ENCODE assay signal across 28 cellular contexts in the genomic region with DNA sequence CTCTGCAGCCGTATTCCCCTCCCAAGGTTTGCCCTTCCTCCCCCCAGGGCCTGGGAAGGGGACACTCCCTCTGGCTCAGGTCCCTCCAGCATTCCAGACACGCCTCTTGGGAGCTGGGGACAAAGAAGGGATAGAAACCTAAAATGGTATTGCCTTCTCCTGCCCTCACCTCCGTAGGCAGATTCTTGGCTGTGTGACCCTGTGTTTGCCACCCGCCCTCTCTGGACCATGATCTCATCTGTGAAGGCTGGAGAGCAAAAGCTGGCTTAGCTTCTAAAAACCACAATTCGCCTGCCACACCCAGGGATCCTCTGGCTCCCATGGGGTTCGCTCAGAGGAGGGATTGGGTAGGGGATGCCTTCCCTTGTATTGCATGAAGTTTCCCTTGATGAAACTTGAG. TPM values are rescaled to one million over a fixed set of nuclear protein-coding genes. Genes with fewer than 3 reads are reported as not detected.
DNase-seq lines count a peak whose midpoint lies in the region; ATAC-seq, FAIRE-seq and TF ChIP-seq lines count a peak whose summit lies in the region.
"Had no signal": no experiment of that assay in that cellular context is flagged by ENCODE, and none has a peak within 500 bp of the region (broad histone marks: within the 10 kb centered on the region; RNA-seq: fewer than 3 reads in every experiment).

No MANE protein-coding gene starts in this region.

- peak; percentile 37 for FAIRE-seq in urothelium cell line (lab: Jason Lieb, UNC)
- FAIRE-seq: G401.6, islet of Langerhans had no signal

- no peak overlapping the region for H3K4me3 Mint-ChIP-seq in activated naive CD4-positive, alpha-beta T cell treated with anti-CD3 and anti-CD28 coated beads, Interleukin-2, amount 10 ng/mL, durations not matched to agents 7 days and 5 days
- H3K4me3 Mint-ChIP-seq in activated T-helper 1 cell treated with anti-CD3 and anti-CD28 coated beads, Interleukin-12 subunit alpha, Interleukin-12 subunit beta, Interleukin-2, Interleukin-4 antibody, amounts not matched to agents 30 ng/mL and 10 ng/mL and 1 ng/mL, durations not matched to agents 14 hours and 24 hours and 36 hours, result no peak overlapping the region
- no peak overlapping the region for H3K4me3 Mint-ChIP-seq in nephron progenitor cell
- H3K4me3 Mint-ChIP-seq: central memory CD8-positive, alpha-beta T cell had no signal

- ATAC-seq in activated naive CD4-positive, alpha-beta T cell treated with anti-CD3 and anti-CD28 coated beads, Interleukin-2, amount 50 U/mL, for 72 hours, result no peak
- ATAC-seq in foreskin keratinocyte (peak; percentile 10), HG03108 (IDR thresholded peaks at IDR 0.05; ENCODE audit: unreplicated experiment) (no peak)

- H3K4me1 ChIP-seq in foreskin keratinocyte, result peaks cover 11% of the 10 kb centered on the region

- no peaks in the 10 kb centered on the region for H3K27me3 ChIP-seq in foreskin keratinocyte
- H3K27me3 ChIP-seq: right lobe of liver, tibial nerve had no signal

- H3K36me3 Mint-ChIP-seq in activated naive CD4-positive, alpha-beta T cell treated with anti-CD3 and anti-CD28 coated beads, Interleukin-2, amount 10 ng/mL, durations not matched to agents 7 days and 5 days, result peaks cover 55% of the 10 kb centered on the region
- H3K36me3 Mint-ChIP-seq in activated naive CD4-positive, alpha-beta T cell treated with anti-CD3 and anti-CD28 coated beads, Interleukin-2, amount 50 U/mL, for 72 hours, result no peaks in the 10 kb centered on the region
- H3K36me3 Mint-ChIP-seq in activated T-helper 1 cell treated with anti-CD3 and anti-CD28 coated beads, Interleukin-12 subunit alpha, Interleukin-12 subunit beta, Interleukin-2, Interleukin-4 antibody, amounts not matched to agents 30 ng/mL and 10 ng/mL and 1 ng/mL, durations not matched to agents 14 hours and 24 hours and 36 hours (ENCODE audit: low read depth), result peaks cover 25% of the 10 kb centered on the region
- H3K36me3 Mint-ChIP-seq in nephron progenitor cell (ENCODE audit: low read depth), result no peaks in the 10 kb centered on the region

- intact Hi-C loops in activated T-helper 1 cell treated with anti-CD3 and anti-CD28 coated beads, Interleukin-12 subunit alpha, Interleukin-12 subunit beta, Interleukin-2, Interleukin-4 antibody, amounts not matched to agents 30 ng/mL and 10 ng/mL and 1 ng/mL, durations not matched to agents 14 hours and 24 hours and 36 hours (cut with micrococcal nuclease), result no loop called here

- no peak for DNase-seq in activated naive CD4-positive, alpha-beta T cell treated with anti-CD3 and anti-CD28 coated beads, Interleukin-2, amount 10 ng/mL, durations not matched to agents 7 days and 5 days
- DNase-seq in activated naive CD4-positive, alpha-beta T cell treated with anti-CD3 and anti-CD28 coated beads, Interleukin-2, amount 50 U/mL, for 72 hours (ENCODE audit: low spot score in 2 of 2), result no peak
- no peak for DNase-seq in activated T-helper 1 cell treated with anti-CD3 and anti-CD28 coated beads, Interleukin-12 subunit alpha, Interleukin-12 subunit beta, Interleukin-2, Interleukin-4 antibody, amounts not matched to agents 30 ng/mL and 10 ng/mL and 1 ng/mL, durations not matched to agents 14 hours and 24 hours and 36 hours (ENCODE audit: low spot score)
- DNase-seq in foreskin keratinocyte, result no peak
- DNase-seq in urothelium cell line (ENCODE audit: low spot score), result peak; percentile 40
- no peak for DNase-seq in nephron progenitor cell
- DNase-seq in RPMI8226, result no peak
- DNase-seq: activated CD4-positive, alpha-beta T cell treated with anti-CD3 and anti-CD28 coated beads, Interleukin-2, amount 50 U/mL, for 1 hour; activated naive CD4-positive, alpha-beta T cell; activated T-cell treated with anti-CD3 and anti-CD28 coated beads for 4 hours; anterior cingulate cortex; effector CD4-positive, alpha-beta T cell; H7; KBM-7; NCI-H1092 treated with DMSO at 0.1 percent for 48 hours; NCI-H2081 treated with DMSO at 0.1 percent for 48 hours; NCI-H510A treated with DMSO at 0.1 percent for 48 hours; right lobe of liver; stimulated activated naive CD4-positive, alpha-beta T cell had no signal

- TF ChIP-seq CTCF in foreskin keratinocyte (conservative IDR thresholded peaks at IDR 0.05) (no peak), nephron progenitor cell (IDR thresholded peaks at IDR 0.05) (no peak)

- peaks cover 94% of the 10 kb centered on the region for H3K4me1 Mint-ChIP-seq in activated naive CD4-positive, alpha-beta T cell treated with anti-CD3 and anti-CD28 coated beads, Interleukin-2, amount 10 ng/mL, durations not matched to agents 7 days and 5 days
- H3K4me1 Mint-ChIP-seq in activated T-helper 1 cell treated with anti-CD3 and anti-CD28 coated beads, Interleukin-12 subunit alpha, Interleukin-12 subunit beta, Interleukin-2, Interleukin-4 antibody, amounts not matched to agents 30 ng/mL and 10 ng/mL and 1 ng/mL, durations not matched to agents 14 hours and 24 hours and 36 hours (ENCODE audit: low read depth), result peaks cover 51% of the 10 kb centered on the region
- peaks cover 61% of the 10 kb centered on the region for H3K4me1 Mint-ChIP-seq in nephron progenitor cell

- CTCF ChIA-PET in activated naive CD4-positive, alpha-beta T cell treated with anti-CD3 and anti-CD28 coated beads, Interleukin-2, amount 10 ng/mL, durations not matched to agents 7 days and 5 days (lab: Charles Lee), result interaction anchor here (0.6 to 1.4 kb wide), 3 partner anchors 9 to 547 kb away, joined by 3 to 6 read pairs (median 4); no protein-coding TSS in a partner anchor

- H3K27ac ChIP-seq in foreskin keratinocyte, result no peak overlapping the region
- H3K27ac ChIP-seq: 22Rv1, right lobe of liver had no signal

- H3K9me3 Mint-ChIP-seq in activated naive CD4-positive, alpha-beta T cell treated with anti-CD3 and anti-CD28 coated beads, Interleukin-2, amount 10 ng/mL, durations not matched to agents 7 days and 5 days, result no peaks in the 10 kb centered on the region
- H3K9me3 Mint-ChIP-seq in activated naive CD4-positive, alpha-beta T cell treated with anti-CD3 and anti-CD28 coated beads, Interleukin-2, amount 50 U/mL, for 72 hours, result no peaks in the 10 kb centered on the region
- no peaks in the 10 kb centered on the region for H3K9me3 Mint-ChIP-seq in activated T-helper 1 cell treated with anti-CD3 and anti-CD28 coated beads, Interleukin-12 subunit alpha, Interleukin-12 subunit beta, Interleukin-2, Interleukin-4 antibody, amounts not matched to agents 30 ng/mL and 10 ng/mL and 1 ng/mL, durations not matched to agents 14 hours and 24 hours and 36 hours
- H3K9me3 Mint-ChIP-seq in nephron progenitor cell, result no peaks in the 10 kb centered on the region
- H3K9me3 Mint-ChIP-seq: central memory CD8-positive, alpha-beta T cell had no signal

- no peaks in the 10 kb centered on the region for H3K27me3 Mint-ChIP-seq in activated naive CD4-positive, alpha-beta T cell treated with anti-CD3 and anti-CD28 coated beads, Interleukin-2, amount 10 ng/mL, durations not matched to agents 7 days and 5 days
- no peaks in the 10 kb centered on the region for H3K27me3 Mint-ChIP-seq in activated T-helper 1 cell treated with anti-CD3 and anti-CD28 coated beads, Interleukin-12 subunit alpha, Interleukin-12 subunit beta, Interleukin-2, Interleukin-4 antibody, amounts not matched to agents 30 ng/mL and 10 ng/mL and 1 ng/mL, durations not matched to agents 14 hours and 24 hours and 36 hours (ENCODE audit: insufficient read depth)
- H3K27me3 Mint-ChIP-seq in nephron progenitor cell (ENCODE audit: low read depth, poor library complexity), result peaks cover 19% of the 10 kb centered on the region
- H3K27me3 Mint-ChIP-seq: central memory CD8-positive, alpha-beta T cell had no signal

- H3K27ac Mint-ChIP-seq in activated naive CD4-positive, alpha-beta T cell treated with anti-CD3 and anti-CD28 coated beads, Interleukin-2, amount 10 ng/mL, durations not matched to agents 7 days and 5 days, result peak overlapping the region; percentile 24
- peak overlapping the region in 1 of 2 donors; percentile 21 for H3K27ac Mint-ChIP-seq in activated naive CD4-positive, alpha-beta T cell treated with anti-CD3 and anti-CD28 coated beads, Interleukin-2, amount 50 U/mL, for 72 hours
- peak overlapping the region; percentile 45 for H3K27ac Mint-ChIP-seq in activated T-helper 1 cell treated with anti-CD3 and anti-CD28 coated beads, Interleukin-12 subunit alpha, Interleukin-12 subunit beta, Interleukin-2, Interleukin-4 antibody, amounts not matched to agents 30 ng/mL and 10 ng/mL and 1 ng/mL, durations not matched to agents 14 hours and 24 hours and 36 hours
- H3K27ac Mint-ChIP-seq in nephron progenitor cell, result no peak overlapping the region

RNA-seq across cellular contexts. Expression of a gene that starts 7.7 kb away (rescaled TPM):
- 10 to 100 TPM in 1 of 2 donors, 1 to 10 TPM in 1; 3.8 to 36.8 TPM for total RNA-seq in activated naive CD4-positive, alpha-beta T cell treated with anti-CD3 and anti-CD28 coated beads, Interleukin-2, amount 50 U/mL, for 72 hours
- 3.4 and 6.1 TPM in 2 replicates for total RNA-seq in activated T-helper 1 cell treated with anti-CD3 and anti-CD28 coated beads, Interleukin-12 subunit alpha, Interleukin-12 subunit beta, Interleukin-2, Interleukin-4 antibody, amounts not matched to agents 30 ng/mL and 10 ng/mL and 1 ng/mL, durations not matched to agents 14 hours and 24 hours and 36 hours
- 129 and 173 TPM in 2 replicates for total RNA-seq in foreskin keratinocyte
- 138 and 192 TPM in 2 replicates for polyA plus RNA-seq in foreskin keratinocyte

RNA-seq across cellular contexts. Expression of a gene that starts 34.0 kb away (rescaled TPM):
- total RNA-seq in activated naive CD4-positive, alpha-beta T cell treated with anti-CD3 and anti-CD28 coated beads, Interleukin-2, amount 50 U/mL, for 72 hours, result 10 to 100 TPM; 34.2 to 40.2 TPM
- total RNA-seq in activated T-helper 1 cell treated with anti-CD3 and anti-CD28 coated beads, Interleukin-12 subunit alpha, Interleukin-12 subunit beta, Interleukin-2, Interleukin-4 antibody, amounts not matched to agents 30 ng/mL and 10 ng/mL and 1 ng/mL, durations not matched to agents 14 hours and 24 hours and 36 hours, result 87.3 and 90.1 TPM in 2 replicates
- total RNA-seq in foreskin keratinocyte, result 105 and 109 TPM in 2 replicates
- 79.1 and 80.5 TPM in 2 replicates for polyA plus RNA-seq in foreskin keratinocyte

RNA-seq across cellular contexts. Expression of a gene that starts 37.4 kb away (rescaled TPM):
- total RNA-seq in activated naive CD4-positive, alpha-beta T cell treated with anti-CD3 and anti-CD28 coated beads, Interleukin-2, amount 50 U/mL, for 72 hours, result under 1 TPM in 1 of 2 donors, not detected in 1; 0.29 TPM
- not detected in 2 replicates for total RNA-seq in activated T-helper 1 cell treated with anti-CD3 and anti-CD28 coated beads, Interleukin-12 subunit alpha, Interleukin-12 subunit beta, Interleukin-2, Interleukin-4 antibody, amounts not matched to agents 30 ng/mL and 10 ng/mL and 1 ng/mL, durations not matched to agents 14 hours and 24 hours and 36 hours
- not detected in 2 replicates for total RNA-seq in foreskin keratinocyte
- polyA plus RNA-seq in foreskin keratinocyte, result not detected in 2 replicates
- total RNA-seq: H7, lung microvascular endothelial cell, osteocyte had no signal
- polyA plus RNA-seq: BJ had no signal
